Comparison of ENCODE assay signal across 7 cellular contexts in genomic region chr2:190533968-190534309, GRCh38. TPM values are rescaled to one million over a fixed set of nuclear protein-coding genes. Genes with fewer than 3 reads are reported as not detected.
DNase-seq lines count a peak whose midpoint lies in the region; ATAC-seq and TF ChIP-seq lines count a peak whose summit lies in the region.

No MANE protein-coding gene starts in this region.

- peak; percentile 23 for ATAC-seq in GM19467 (IDR thresholded peaks at IDR 0.05; ENCODE audit: unreplicated experiment)
- peak; percentile 19 for ATAC-seq in HG03432 (IDR thresholded peaks at IDR 0.05; ENCODE audit: unreplicated experiment)
- ATAC-seq in omental fat pad (ENCODE audit: low FRiP score) = peak; percentile 21

- DNase-seq in activated CD4-positive, alpha-beta T cell treated with anti-CD3 and anti-CD28 coated beads, Interleukin-2, amount 50 U/mL, for 48 hours = peak; percentile 54 to 58
- DNase-seq in epithelial cell of prostate (ENCODE audit: low read depth, low spot score) (no peak), omental fat pad (ENCODE audit: low spot score) (no peak), amygdala (lab: John Stamatoyannopoulos, UW) (no peak), NCI-H526 (lab: John Stamatoyannopoulos, UW) (no peak)

- no peak for TF ChIP-seq CTCF in omental fat pad (IDR thresholded peaks at IDR 0.05)

- peak overlapping the region; percentile 62 for H3K27ac ChIP-seq in epithelial cell of prostate

RNA-seq across cellular contexts. Expression of gene NEMP2, which starts 0.6 kb away (rescaled TPM):
- total RNA-seq in omental fat pad = 10 to 100 TPM in 1 of 4 donors, 1 to 10 TPM in 3; 2.6 to 10.5 (median 5.3) TPM

Comparison
In these comparisons a context has a peak if more than half of its experiments do, and no peak if none do; other contexts are left out.
1. DNase-seq: peak in activated CD4-positive, alpha-beta T cell treated with anti-CD3 and anti-CD28 coated beads, Interleukin-2, amount 50 U/mL, for 48 hours (2 of 2); none in epithelial cell of prostate (single experiment), omental fat pad (single experiment), amygdala (0 of 56) and NCI-H526 (0 of 2).
2. Peak in every context shown above with its lines, with median percentiles within 50 percentile points of each other: ATAC-seq.